In genomic region chr3:13451301-13451673, GRCh38 we compare ENCODE assay signal across 7 cellular contexts. TPM values are rescaled to one million over a fixed set of nuclear protein-coding genes. Genes with fewer than 3 reads are reported as not detected.
DNase-seq lines count a peak whose midpoint lies in the region; ATAC-seq and TF ChIP-seq lines count a peak whose summit lies in the region.

No MANE protein-coding gene starts in this region.

- no peaks in the 10 kb centered on the region for H3K27me3 Mint-ChIP-seq in neural crest cell (ENCODE audit: low read depth)

- peak; percentile 4 for ATAC-seq in GM19023 (IDR thresholded peaks at IDR 0.05; ENCODE audit: unreplicated experiment)
- peak; percentile 8 for ATAC-seq in HG03280 (IDR thresholded peaks at IDR 0.05; ENCODE audit: unreplicated experiment)

- peaks cover 2% of the 10 kb centered on the region for H3K36me3 Mint-ChIP-seq in neural crest cell (ENCODE audit: low read depth)

- H3K4me3 ChIP-seq in WI38 (ENCODE audit: low read depth, low read length), result peak overlapping the region; percentile 64

- no peak for TF ChIP-seq CTCF in WI38 (IDR thresholded peaks at IDR 0.05; ENCODE audit: low read depth, low read length)
- TF ChIP-seq CTCF in neural crest cell (conservative IDR thresholded peaks at IDR 0.05), result no peak

- H3K27ac ChIP-seq in epithelial cell of prostate, result peak overlapping the region; percentile 71

- peak overlapping the region; percentile 85 for H3K4me3 Mint-ChIP-seq in neural crest cell

- peak; percentile 45 for DNase-seq in epithelial cell of prostate (ENCODE audit: low read depth, low spot score)
- DNase-seq in neural crest cell (ENCODE audit: low read depth, low spot score), result no peak
- no peak for DNase-seq in NCI-H2107 treated with DMSO at 0.1 percent for 48 hours (lab: John Stamatoyannopoulos, UW; ENCODE audit: unreplicated experiment)
- DNase-seq in superior temporal gyrus (ENCODE audit: extremely low spot score), result no peak

- H3K9me3 Mint-ChIP-seq in neural crest cell, result no peaks in the 10 kb centered on the region

- peak overlapping the region; percentile 4 for H3K27ac Mint-ChIP-seq in neural crest cell (ENCODE audit: unreplicated experiment)

- H3K4me1 Mint-ChIP-seq in neural crest cell, result peaks cover 15% of the 10 kb centered on the region

RNA-seq across cellular contexts. Expression of gene HDAC11, which starts 28.8 kb away (rescaled TPM):
- 12.6 and 14.0 TPM in 2 replicates for total RNA-seq in neural crest cell

RNA-seq across cellular contexts. Expression of gene NUP210, which starts 31.2 kb away (rescaled TPM):
- 59.4 and 59.5 TPM in 2 replicates for total RNA-seq in neural crest cell
